In genomic region chr12:88375301-88375959, GRCh38 we compare ENCODE assay signal across 1 cellular context.
TF ChIP-seq lines count a peak whose summit lies in the region.

No MANE protein-coding gene starts in this region.

TF ChIP-seq in GM12878, 131 proteins besides CTCF, POLR2A, EP300 and RAD21 (continued from another document):
- TF ChIP-seq, protein P1, sequence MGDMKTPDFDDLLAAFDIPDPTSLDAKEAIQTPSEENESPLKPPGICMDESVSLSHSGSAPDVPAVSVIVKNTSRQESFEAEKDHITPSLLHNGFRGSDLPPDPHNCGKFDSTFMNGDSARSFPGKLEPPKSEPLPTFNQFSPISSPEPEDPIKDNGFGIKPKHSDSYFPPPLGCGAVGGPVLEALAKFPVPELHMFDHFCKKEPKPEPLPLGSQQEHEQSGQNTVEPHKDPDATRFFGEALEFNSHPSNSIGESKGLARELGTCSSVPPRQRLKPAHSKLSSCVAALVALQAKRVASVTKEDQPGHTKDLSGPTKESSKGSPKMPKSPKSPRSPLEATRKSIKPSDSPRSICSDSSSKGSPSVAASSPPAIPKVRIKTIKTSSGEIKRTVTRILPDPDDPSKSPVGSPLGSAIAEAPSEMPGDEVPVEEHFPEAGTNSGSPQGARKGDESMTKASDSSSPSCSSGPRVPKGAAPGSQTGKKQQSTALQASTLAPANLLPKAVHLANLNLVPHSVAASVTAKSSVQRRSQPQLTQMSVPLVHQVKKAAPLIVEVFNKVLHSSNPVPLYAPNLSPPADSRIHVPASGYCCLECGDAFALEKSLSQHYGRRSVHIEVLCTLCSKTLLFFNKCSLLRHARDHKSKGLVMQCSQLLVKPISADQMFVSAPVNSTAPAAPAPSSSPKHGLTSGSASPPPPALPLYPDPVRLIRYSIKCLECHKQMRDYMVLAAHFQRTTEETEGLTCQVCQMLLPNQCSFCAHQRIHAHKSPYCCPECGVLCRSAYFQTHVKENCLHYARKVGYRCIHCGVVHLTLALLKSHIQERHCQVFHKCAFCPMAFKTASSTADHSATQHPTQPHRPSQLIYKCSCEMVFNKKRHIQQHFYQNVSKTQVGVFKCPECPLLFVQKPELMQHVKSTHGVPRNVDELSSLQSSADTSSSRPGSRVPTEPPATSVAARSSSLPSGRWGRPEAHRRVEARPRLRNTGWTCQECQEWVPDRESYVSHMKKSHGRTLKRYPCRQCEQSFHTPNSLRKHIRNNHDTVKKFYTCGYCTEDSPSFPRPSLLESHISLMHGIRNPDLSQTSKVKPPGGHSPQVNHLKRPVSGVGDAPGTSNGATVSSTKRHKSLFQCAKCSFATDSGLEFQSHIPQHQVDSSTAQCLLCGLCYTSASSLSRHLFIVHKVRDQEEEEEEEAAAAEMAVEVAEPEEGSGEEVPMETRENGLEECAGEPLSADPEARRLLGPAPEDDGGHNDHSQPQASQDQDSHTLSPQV (IDR thresholded peaks at IDR 0.05) = no peak
- TF ChIP-seq ZNF384 (IDR thresholded peaks at IDR 0.05; ENCODE audit: borderline replicate concordance, low read depth, low read length) = no peak
- TF ChIP-seq NR2F1 (conservative IDR thresholded peaks at IDR 0.05) = no peak
- no peak for TF ChIP-seq DPF2 (IDR thresholded peaks at IDR 0.05)
- TF ChIP-seq MYB (IDR thresholded peaks at IDR 0.05; ENCODE audit: borderline replicate concordance, low read depth, low read length) = no peak
- no peak for TF ChIP-seq POLR2AphosphoS5 (IDR thresholded peaks at IDR 0.05; ENCODE audit: low read length)
- no peak for TF ChIP-seq ZNF217 (IDR thresholded peaks at IDR 0.05)
- TF ChIP-seq CBFB (IDR thresholded peaks at IDR 0.05; ENCODE audit: low read depth) = no peak
- TF ChIP-seq, protein P2, sequence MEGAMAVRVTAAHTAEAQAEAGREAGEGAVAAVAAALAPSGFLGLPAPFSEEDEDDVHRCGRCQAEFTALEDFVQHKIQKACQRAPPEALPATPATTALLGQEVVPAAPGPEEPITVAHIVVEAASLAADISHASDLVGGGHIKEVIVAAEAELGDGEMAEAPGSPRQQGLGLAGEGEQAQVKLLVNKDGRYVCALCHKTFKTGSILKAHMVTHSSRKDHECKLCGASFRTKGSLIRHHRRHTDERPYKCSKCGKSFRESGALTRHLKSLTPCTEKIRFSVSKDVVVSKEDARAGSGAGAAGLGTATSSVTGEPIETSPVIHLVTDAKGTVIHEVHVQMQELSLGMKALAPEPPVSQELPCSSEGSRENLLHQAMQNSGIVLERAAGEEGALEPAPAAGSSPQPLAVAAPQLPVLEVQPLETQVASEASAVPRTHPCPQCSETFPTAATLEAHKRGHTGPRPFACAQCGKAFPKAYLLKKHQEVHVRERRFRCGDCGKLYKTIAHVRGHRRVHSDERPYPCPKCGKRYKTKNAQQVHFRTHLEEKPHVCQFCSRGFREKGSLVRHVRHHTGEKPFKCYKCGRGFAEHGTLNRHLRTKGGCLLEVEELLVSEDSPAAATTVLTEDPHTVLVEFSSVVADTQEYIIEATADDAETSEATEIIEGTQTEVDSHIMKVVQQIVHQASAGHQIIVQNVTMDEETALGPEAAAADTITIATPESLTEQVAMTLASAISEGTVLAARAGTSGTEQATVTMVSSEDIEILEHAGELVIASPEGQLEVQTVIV (IDR thresholded peaks at IDR 0.05; ENCODE audit: borderline replicate concordance, partially characterized antibody) = no peak
- no peak for TF ChIP-seq JUNB (IDR thresholded peaks at IDR 0.05)
- TF ChIP-seq FOXM1 (IDR thresholded peaks at IDR 0.05; ENCODE audit: low read depth, low read length) = no peak
- no peak for TF ChIP-seq RELB (IDR thresholded peaks at IDR 0.05; ENCODE audit: low read depth)
- no peak for TF ChIP-seq POU2F2 (IDR thresholded peaks at IDR 0.05; ENCODE audit: borderline replicate concordance, low read depth, low read length)
